11 cellular contexts compared by ENCODE assay signal in the genomic region with DNA sequence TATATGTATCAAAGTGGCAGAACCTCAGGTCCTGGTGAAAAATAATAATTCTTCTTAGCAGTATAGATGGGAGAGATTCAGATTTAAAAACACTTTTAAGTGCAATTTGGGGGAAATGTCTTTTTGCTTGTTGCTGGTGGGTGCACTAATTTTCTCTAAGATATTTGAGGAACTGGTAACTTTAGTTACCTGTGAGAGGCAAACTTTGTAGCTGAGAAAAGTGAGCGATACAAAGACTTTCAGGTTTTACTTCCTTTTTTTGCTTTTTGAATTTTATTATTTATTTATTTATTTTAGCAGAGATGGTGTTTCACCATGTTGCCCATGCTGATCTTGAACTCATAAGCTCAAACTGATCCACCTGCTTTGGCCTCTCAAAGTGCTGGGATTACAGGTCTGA.
DNase-seq lines count a peak whose midpoint lies in the region; ATAC-seq and TF ChIP-seq lines count a peak whose summit lies in the region.
"Had no signal": no experiment of that assay in that cellular context is flagged by ENCODE, and none has a peak within 500 bp of the region (broad histone marks: within the 10 kb centered on the region; RNA-seq: fewer than 3 reads in every experiment).

No MANE protein-coding gene starts in this region.

- H3K4me1 Mint-ChIP-seq in natural killer cell treated with Interleukin-12 subunit alpha and Interleukin-12 subunit beta and Interleukin-15 and Interleukin-18, amount 100 ng/mL, for 72 hours (ENCODE audit: low read depth in 2 of 2) = peaks cover 39% of the 10 kb centered on the region in 2 donors

- WGBS in stomach, 5 donors = 83 to 97% (median 92%) methylated on average over 1 of the region's 1 CpG

- no peak for TF ChIP-seq EP300 in stomach (IDR thresholded peaks at IDR 0.05)

- H3K27ac ChIP-seq in stomach = no peak overlapping the region

- no peak for TF ChIP-seq CTCF in stomach (IDR thresholded peaks at IDR 0.05)

- no peaks in the 10 kb centered on the region for H3K4me1 ChIP-seq in stomach

- intact Hi-C loops in stomach (cut with DNase I; ENCODE audit: low total_unique reads) = no loop called here

- DNase-seq in natural killer cell treated with Interleukin-12 subunit alpha and Interleukin-12 subunit beta and Interleukin-15 and Interleukin-18, amount 100 ng/mL, for 72 hours (ENCODE audit: low spot score) = no peak
- no peak for DNase-seq in NCI-H1092 treated with DMSO at 0.1 percent for 48 hours (lab: John Stamatoyannopoulos, UW)
- no peak for DNase-seq in GM19238 (ENCODE audit: insufficient read length, low spot score)
- no peak for DNase-seq in stomach
- DNase-seq: CD8-positive, alpha-beta memory T cell; glutamatergic neuron; HFFc6 had no signal

- no peaks in the 10 kb centered on the region for H3K27me3 Mint-ChIP-seq in natural killer cell treated with Interleukin-12 subunit alpha and Interleukin-12 subunit beta and Interleukin-15 and Interleukin-18, amount 100 ng/mL, for 72 hours
- H3K27me3 Mint-ChIP-seq: CD8-positive, alpha-beta memory T cell had no signal

- H3K27ac Mint-ChIP-seq in natural killer cell treated with Interleukin-12 subunit alpha and Interleukin-12 subunit beta and Interleukin-15 and Interleukin-18, amount 100 ng/mL, for 72 hours = peak overlapping the region; percentile 37 to 62
- H3K27ac Mint-ChIP-seq: HFFc6 had no signal

- H3K36me3 Mint-ChIP-seq in natural killer cell treated with Interleukin-12 subunit alpha and Interleukin-12 subunit beta and Interleukin-15 and Interleukin-18, amount 100 ng/mL, for 72 hours = peaks cover 9% of the 10 kb centered on the region
- H3K36me3 Mint-ChIP-seq: CD8-positive, alpha-beta memory T cell had no signal

- H3K27me3 ChIP-seq in stomach = no peaks in the 10 kb centered on the region

- no peak overlapping the region for H3K4me3 ChIP-seq in stomach

- H3K36me3 ChIP-seq in stomach = no peaks in the 10 kb centered on the region

- no peak for TF ChIP-seq POLR2A in stomach (IDR thresholded peaks at IDR 0.05)

- no peaks in the 10 kb centered on the region for H3K9me3 ChIP-seq in stomach

- peaks cover 6% of the 10 kb centered on the region for H3K9me3 Mint-ChIP-seq in natural killer cell treated with Interleukin-12 subunit alpha and Interleukin-12 subunit beta and Interleukin-15 and Interleukin-18, amount 100 ng/mL, for 72 hours
- H3K9me3 Mint-ChIP-seq: HFFc6 had no signal

- ATAC-seq in GM19035 (IDR thresholded peaks at IDR 0.05; ENCODE audit: unreplicated experiment) = peak; percentile 79
- peak; percentile 52 for ATAC-seq in GM21786 (IDR thresholded peaks at IDR 0.05; ENCODE audit: unreplicated experiment)
- peak; percentile 54 for ATAC-seq in HG03354 (IDR thresholded peaks at IDR 0.05; ENCODE audit: poor library complexity, severe bottlenecking, unreplicated experiment)
- ATAC-seq in natural killer cell treated with Interleukin-12 subunit alpha and Interleukin-12 subunit beta and Interleukin-15 and Interleukin-18, amount 100 ng/mL, for 72 hours = no peak
- ATAC-seq in HG03045 (IDR thresholded peaks at IDR 0.05; ENCODE audit: unreplicated experiment) = no peak

- no peak overlapping the region for H3K4me3 Mint-ChIP-seq in natural killer cell treated with Interleukin-12 subunit alpha and Interleukin-12 subunit beta and Interleukin-15 and Interleukin-18, amount 100 ng/mL, for 72 hours
- H3K4me3 Mint-ChIP-seq: HFFc6 had no signal

Comparison
In these comparisons a context has a peak if more than half of its experiments do, and no peak if none do; other contexts are left out.
1. ATAC-seq: peak in GM19035 (single experiment), GM21786 (single experiment) and HG03354 (single experiment); none in natural killer cell treated with Interleukin-12 subunit alpha and Interleukin-12 subunit beta and Interleukin-15 and Interleukin-18, amount 100 ng/mL, for 72 hours (0 of 2) and HG03045 (single experiment).